ENCODE assay signal across 22 cellular contexts in genomic region chr3:100748220-100748619, GRCh38.
"Had no signal": no experiment of that assay in that cellular context is flagged by ENCODE, and none has a peak within 500 bp of the region (broad histone marks: within the 10 kb centered on the region; RNA-seq: fewer than 3 reads in every experiment).

No MANE protein-coding gene starts in this region.

- H3K27me3 ChIP-seq: esophagus squamous epithelium, left lung, pancreas, right atrium auricular region, spleen, tibial nerve had no signal

- DNase-seq: activated B cell treated with CpG ODN at 0.5 μM for 24 hours; activated CD4-positive, alpha-beta T cell treated with anti-CD3 and anti-CD28 coated beads, Interleukin-2, amount 50 U/mL, for 1 hour; activated CD8-positive, alpha-beta T cell treated with anti-CD3 and anti-CD28 coated beads for 36 hours; activated T-cell treated with anti-CD3 and anti-CD28 coated beads, Interleukin-2, amount 50 U/mL, for 4 hours; anterior cingulate cortex; dermis blood vessel endothelial cell; effector CD4-positive, alpha-beta T cell; esophagus squamous epithelium; kidney glomerular epithelial cell; left lung; mesendoderm; mucosa of descending colon; pancreas; spleen; stimulated activated naive CD4-positive, alpha-beta T cell; T-helper 17 cell; T1000 had no signal

- ATAC-seq: activated CD8-positive, alpha-beta T cell treated with anti-CD3 and anti-CD28 coated beads for 36 hours; activated naive CD4-positive, alpha-beta T cell treated with anti-CD3 and anti-CD28 coated beads, Interleukin-2, amount 50 U/mL, for 72 hours; activated T-cell treated with anti-CD3 and anti-CD28 coated beads, Interleukin-2, amount 50 U/mL, for 4 hours; left lung; mucosa of descending colon; pancreas; T-helper 17 cell had no signal

- H3K4me1 Mint-ChIP-seq: activated B cell treated with CpG ODN at 0.5 μM for 24 hours had no signal

- H3K4me3 ChIP-seq: esophagus squamous epithelium, left lung, lung, mucosa of descending colon, pancreas, right atrium auricular region, spleen, tibial nerve had no signal

- H3K27ac Mint-ChIP-seq: activated B cell treated with CpG ODN at 0.5 μM for 24 hours; activated CD8-positive, alpha-beta T cell treated with anti-CD3 and anti-CD28 coated beads for 36 hours; activated naive CD4-positive, alpha-beta T cell treated with anti-CD3 and anti-CD28 coated beads, Interleukin-2, amount 50 U/mL, for 72 hours; activated T-helper 2 cell treated with anti-CD3 and anti-CD28 coated beads, Interferon-gamma antibody, Interleukin-2, Interleukin-4, amounts not matched to agents 10 μg/mL and 5 μg/mL and 100 μg/mL, durations not matched to agents 14 hours and 24 hours and 36 hours; T-helper 17 cell had no signal

- H3K9me3 ChIP-seq: esophagus squamous epithelium, left lung, mucosa of descending colon, pancreas, right atrium auricular region, spleen, tibial nerve had no signal

- H3K4me3 Mint-ChIP-seq: activated B cell treated with CpG ODN at 0.5 μM for 24 hours; activated CD8-positive, alpha-beta T cell treated with anti-CD3 and anti-CD28 coated beads for 36 hours; activated T-cell treated with anti-CD3 and anti-CD28 coated beads, Interleukin-2, amount 50 U/mL, for 4 hours; T-helper 17 cell had no signal

- H3K9me3 Mint-ChIP-seq: activated B cell treated with CpG ODN at 0.5 μM for 24 hours; activated CD8-positive, alpha-beta T cell treated with anti-CD3 and anti-CD28 coated beads for 36 hours; activated naive CD4-positive, alpha-beta T cell treated with anti-CD3 and anti-CD28 coated beads, Interleukin-2, amount 50 U/mL, for 72 hours; activated T-cell treated with anti-CD3 and anti-CD28 coated beads, Interleukin-2, amount 50 U/mL, for 4 hours; activated T-helper 2 cell treated with anti-CD3 and anti-CD28 coated beads, Interferon-gamma antibody, Interleukin-2, Interleukin-4, amounts not matched to agents 10 μg/mL and 5 μg/mL and 100 μg/mL, durations not matched to agents 14 hours and 24 hours and 36 hours had no signal

- H3K27me3 Mint-ChIP-seq: activated B cell treated with CpG ODN at 0.5 μM for 24 hours; activated CD8-positive, alpha-beta T cell treated with anti-CD3 and anti-CD28 coated beads for 36 hours; T-helper 17 cell had no signal

- H3K27ac ChIP-seq: esophagus squamous epithelium, left lung, pancreas, right atrium auricular region, spleen, tibial nerve had no signal

- H3K4me1 ChIP-seq: esophagus squamous epithelium, left lung, pancreas, spleen, tibial nerve had no signal
